10 cellular contexts compared by ENCODE assay signal in the genomic region with DNA sequence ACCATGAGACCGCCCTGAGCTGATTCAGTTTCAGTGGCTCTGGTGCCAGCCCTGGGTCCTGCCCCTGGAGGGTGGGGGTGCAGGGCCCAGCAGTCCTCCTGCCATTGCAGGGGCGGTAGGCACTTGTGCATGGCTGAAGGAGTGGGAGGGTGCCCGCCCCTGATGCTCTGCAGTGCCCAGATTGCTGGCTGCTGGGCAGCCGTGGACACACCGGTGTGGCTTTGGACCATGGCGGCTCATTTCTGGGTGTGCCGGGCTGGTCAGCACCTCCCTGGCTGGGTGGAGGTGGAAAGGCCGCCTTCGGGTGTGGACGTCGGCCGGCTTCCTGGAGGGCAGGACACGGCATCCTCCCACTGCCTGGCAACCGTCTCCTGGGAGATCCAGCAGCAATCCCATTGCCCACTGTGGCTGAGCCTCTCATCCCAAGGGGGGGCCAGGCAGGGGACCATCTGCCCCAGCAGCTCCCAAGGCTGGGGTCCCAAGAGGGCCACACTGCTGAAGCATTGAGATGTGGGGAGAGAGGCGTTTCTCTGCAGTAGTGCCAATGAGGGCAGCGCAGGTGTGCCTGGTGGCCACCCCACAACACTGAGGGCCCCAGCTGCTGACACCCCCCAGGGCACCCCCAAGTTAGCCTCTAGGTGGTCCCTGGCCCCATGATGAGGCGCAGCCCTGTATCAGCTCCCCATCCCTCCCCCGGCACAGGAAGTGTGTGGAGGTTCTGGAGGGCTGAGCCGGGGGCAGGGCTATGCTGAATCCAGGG. TPM values are rescaled to one million over a fixed set of nuclear protein-coding genes. Genes with fewer than 3 reads are reported as not detected.
DNase-seq lines count a peak whose midpoint lies in the region; ATAC-seq, FAIRE-seq and TF ChIP-seq lines count a peak whose summit lies in the region.
"Had no signal": no experiment of that assay in that cellular context is flagged by ENCODE, and none has a peak within 500 bp of the region (broad histone marks: within the 10 kb centered on the region; RNA-seq: fewer than 3 reads in every experiment).

No MANE protein-coding gene starts in this region.

- TF ChIP-seq CTCF in heart right ventricle (IDR thresholded peaks at IDR 0.05) (no peak), dorsolateral prefrontal cortex (IDR thresholded peaks at IDR 0.05 in 54 of 56, conservative IDR thresholded peaks at IDR 0.05 in 2 of 56; ENCODE audit: low read depth in 1 of 56, partially characterized antibody in 56 of 56) (no peak)

- H3K4me1 ChIP-seq in heart right ventricle = peaks cover 15 to 67% (median 43%) of the 10 kb centered on the region in 9 donors

- no peaks in the 10 kb centered on the region for H3K9me3 ChIP-seq in heart right ventricle

- H3K4me3 ChIP-seq in heart right ventricle (peak overlapping the region in 1 of 10 donors; percentile 3), dorsolateral prefrontal cortex (no peak overlapping the region)

- WGBS in heart right ventricle, 2 donors = 66 to 76% methylated on average over 19 of the region's 19 CpGs

- peak overlapping the region in 7 of 10 donors; percentile 0 to 61 (median 33) for H3K27ac ChIP-seq in heart right ventricle
- H3K27ac ChIP-seq in dorsolateral prefrontal cortex = peak overlapping the region in 31 of 59 donors; percentile 3 to 71 (median 37)

- H3K27me3 ChIP-seq in heart right ventricle (no peaks in the 10 kb centered on the region), dorsolateral prefrontal cortex (no peaks in the 10 kb centered on the region)

- peaks cover 0 to 32% (median 11%) of the 10 kb centered on the region in 9 donors for H3K36me3 ChIP-seq in heart right ventricle

- FAIRE-seq in urothelium cell line (lab: Jason Lieb, UNC) (peak; percentile 91), RCC 7860 (lab: Jason Lieb, UNC) (no peak)

- ATAC-seq in heart right ventricle = peak in 2 of 8 donors; percentile 15 to 28
- ATAC-seq in Right ventricle myocardium superior (ENCODE audit: poor library complexity) = no peak
- ATAC-seq in HG03354 (IDR thresholded peaks at IDR 0.05; ENCODE audit: poor library complexity, severe bottlenecking, unreplicated experiment) = peak; percentile 49

- DNase-seq in heart right ventricle (no peak), Right ventricle myocardium superior (no peak), dorsolateral prefrontal cortex (no peak), urothelium cell line (ENCODE audit: low spot score) (no peak), NCI-H2081 (lab: John Stamatoyannopoulos, UW) (no peak), RCC 7860 (ENCODE audit: low spot score) (no peak), GF-D8 (lab: John Stamatoyannopoulos, UW) (no peak)
- DNase-seq: DMS 273 treated with DMSO at 0.1 percent for 48 hours had no signal

- intact Hi-C loops in heart right ventricle (cut with DNase I) = loop anchor here in 3 of 10 donors (5.0 kb wide), 2 partner anchors 37 to 42 kb away; no protein-coding TSS in a partner anchor
- intact Hi-C loops in Right ventricle myocardium superior (cut with DNase I) = no loop called here
- intact Hi-C loops in dorsolateral prefrontal cortex (cut with DNase I) = no loop called here

RNA-seq across cellular contexts. Expression of a gene that starts 12.9 kb away (rescaled TPM):
- total RNA-seq in heart right ventricle = 10 to 100 TPM in 4 of 10 donors, 1 to 10 TPM in 6; 7.0 to 37.5 (median 9.0) TPM
- polyA plus RNA-seq in heart right ventricle = 1 to 10 TPM; 8.6 to 10.0 TPM
- total RNA-seq in Right ventricle myocardium superior = 12.6 TPM
- total RNA-seq in dorsolateral prefrontal cortex = 100 to 1,000 TPM in 10 of 120 experiments, 10 to 100 TPM in 110; 43.5 to 134 (median 75.1) TPM

RNA-seq across cellular contexts. Expression of a gene that starts 43.3 kb away (rescaled TPM):
- total RNA-seq in heart right ventricle (under 1 TPM in 6 of 10 donors, not detected in 4; 0.04 to 0.11 (median 0.07) TPM), Right ventricle myocardium superior (0.08 TPM), dorsolateral prefrontal cortex (10 to 100 TPM in 74 of 120 experiments, 1 to 10 TPM in 46; 6.1 to 23.5 (median 11.7) TPM)
- polyA plus RNA-seq in heart right ventricle = under 1 TPM; 0.04 to 0.07 TPM
- total RNA-seq: LHCN-M2 had no signal
